ENCODE assay signal across 27 cellular contexts in genomic region chr7:73963252-73963822, GRCh38.
DNase-seq lines count a peak whose midpoint lies in the region; ATAC-seq, FAIRE-seq and TF ChIP-seq lines count a peak whose summit lies in the region.
"Had no signal": no experiment of that assay in that cellular context is flagged by ENCODE, and none has a peak within 500 bp of the region (broad histone marks: within the 10 kb centered on the region; RNA-seq: fewer than 3 reads in every experiment).

No MANE protein-coding gene starts in this region.

- H3K27me3 ChIP-seq in HCT116 (ENCODE audit: insufficient read depth, low read length): no peaks in the 10 kb centered on the region
- H3K27me3 ChIP-seq in GM12878 (replicated peaks in 1 of 2; ENCODE audit: control insufficient read depth in 2 of 2, insufficient read depth in 2 of 2, low read length in 1 of 2): no peaks in the 10 kb centered on the region
- no peaks in the 10 kb centered on the region for H3K27me3 ChIP-seq in GM23338 (ENCODE audit: insufficient read depth)
- H3K27me3 ChIP-seq: BLaER1 had no signal

- peak; percentile 27 for DNase-seq in DMS53 (lab: John Stamatoyannopoulos, UW)
- DNase-seq in DMS53 treated with DMSO at 0.1 percent for 48 hours (lab: John Stamatoyannopoulos, UW; ENCODE audit: unreplicated experiment): no peak
- no peak for DNase-seq in HCT116 (ENCODE audit: low read depth, low spot score)
- peak; percentile 51 for DNase-seq in OCI-M1 (lab: John Stamatoyannopoulos, UW)
- DNase-seq in GM12878 (ENCODE audit: low read depth, low spot score): no peak
- DNase-seq in D341Med (ENCODE audit: low spot score): no peak
- DNase-seq in DMS114 treated with DMSO at 0.1 percent for 48 hours (lab: John Stamatoyannopoulos, UW; ENCODE audit: unreplicated experiment): no peak
- DNase-seq in GM23338 (ENCODE audit: low spot score): no peak
- DNase-seq: 8988T; CD4-positive, alpha-beta T cell; COR-L47; H7; HFFc6; IMR-90; MV-4-11; NCI-H1105; NCI-H1436 treated with DMSO at 0.1 percent for 48 hours; NCI-H1930; NCI-H2107; NCI-H446 treated with DMSO at 0.1 percent for 48 hours; NCI-H526 treated with DMSO at 0.1 percent for 48 hours; SIG-M5 had no signal

- no peaks in the 10 kb centered on the region for H3F3A ChIP-seq in GM23338 (replicated peaks; ENCODE audit: low read depth)

- H3K4me1 ChIP-seq in HCT116 (ENCODE audit: control insufficient read depth in 1 of 2, insufficient read depth in 2 of 2, low read length in 2 of 2): peaks cover 0 to 4% of the 10 kb centered on the region in 2 experiments; a peak in 1 of 4 replicates
- no peaks in the 10 kb centered on the region for H3K4me1 ChIP-seq in GM12878 (ENCODE audit: control insufficient read depth, insufficient read depth, low read length)
- H3K4me1 ChIP-seq in GM23338 (ENCODE audit: insufficient read depth): no peaks in the 10 kb centered on the region
- H3K4me1 ChIP-seq: BLaER1 had no signal

- H3K4me1 Mint-ChIP-seq in GM23338: no peaks in the 10 kb centered on the region

- 31% methylated on average over 2 of the region's 2 CpGs for WGBS in GM12878 (ENCODE audit: insufficient coverage, insufficient replicate concordance, low lambda C conversion rate, missing lambda C conversion rate)

- in situ Hi-C loops in GM12878 (cut with MboI): no loop called here

- H3K27me3 Mint-ChIP-seq in GM23338 (ENCODE audit: insufficient read depth, low read depth, poor library complexity): peaks cover 12% of the 10 kb centered on the region

- no peak for TF ChIP-seq EP300 in GM12878 (IDR thresholded peaks at IDR 0.05; ENCODE audit: borderline replicate concordance in 1 of 2, control insufficient read depth in 1 of 2, low read depth in 2 of 2, low read length in 2 of 2)

- intact Hi-C loops in HCT116 (cut with micrococcal nuclease): no loop called here
- intact Hi-C loops in GM12878 (cut with micrococcal nuclease; ENCODE audit: unreplicated experiment): no loop called here

- H3K4me3 ChIP-seq in HCT116 (replicated peaks in 1 of 2; ENCODE audit: low read depth in 1 of 2, low read length in 2 of 2) (no peak overlapping the region), GM12878 (no peak overlapping the region), GM23338 (no peak overlapping the region)
- H3K4me3 ChIP-seq: BLaER1, SK-N-MC had no signal

- no peak for TF ChIP-seq POLR2A in HCT116 (IDR thresholded peaks at IDR 0.05; ENCODE audit: borderline replicate concordance, extremely low read depth, insufficient read depth, insufficient read length)
- TF ChIP-seq POLR2A in GM12878 (IDR thresholded peaks at IDR 0.05; ENCODE audit: low read depth, low read length): no peak

- CTCF ChIA-PET in HCT116 (lab: Charles Lee): no interaction called here
- CTCF ChIA-PET in GM12878 (lab: Yijun Ruan, JAX): interaction anchor here (1.3 to 1.5 kb wide), 2 partner anchors 12 to 16 kb away, joined by 3 to 7 read pairs; no protein-coding TSS in a partner anchor

- H3K27ac ChIP-seq in HCT116 (ENCODE audit: low read depth, low read length) (no peak overlapping the region), GM12878 (ENCODE audit: control insufficient read depth, insufficient read depth) (no peak overlapping the region), GM23338 (ENCODE audit: low read depth) (no peak overlapping the region)
- H3K27ac ChIP-seq: BLaER1, KMS-11, SK-N-MC had no signal

- H3K4me2 ChIP-seq in HCT116 (ENCODE audit: low read length) (no peak overlapping the region), GM12878 (ENCODE audit: control insufficient read depth, insufficient read depth) (no peak overlapping the region), GM23338 (no peak overlapping the region)
- H3K4me2 ChIP-seq: BLaER1, KMS-11 had no signal

- POLR2A ChIA-PET in HCT116 (lab: Charles Lee) (no interaction called here), GM12878 (lab: Charles Lee) (no interaction called here)

- no peak overlapping the region for H3K9ac ChIP-seq in HCT116 (ENCODE audit: low read length)
- no peak overlapping the region for H3K9ac ChIP-seq in GM12878 (ENCODE audit: control insufficient read depth, insufficient read depth, low read length)
- H3K9ac ChIP-seq: BLaER1, KMS-11 had no signal

- ATAC-seq in HCT116 (no peak), GM12878 (no peak), GM23338 (no peak)

- FAIRE-seq in GM12878 (lab: Jason Lieb, UNC): no peak
- FAIRE-seq: G401.6, RCC 7860 had no signal

- BruUV-seq in HCT116 (replicated peaks; lab: Mats Ljungman, UMichigan): no TSS peak
- BruUV-seq in GM12878 (replicated peaks; lab: Mats Ljungman, UMichigan): no TSS peak

- H3K9me3 Mint-ChIP-seq in GM23338: peaks cover 34% of the 10 kb centered on the region

- SMC1A ChIA-PET in GM12878 (lab: Charles Lee; ENCODE audit: uncharacterized antibody, unreplicated experiment): interaction anchor here (0.6 kb wide), 1 partner anchor 65 kb away, joined by 4 read pairs; no protein-coding TSS in a partner anchor

- RAD21 ChIA-PET in HCT116 (lab: Charles Lee; ENCODE audit: low non-redundant PET in 1 of 2, low total read pairs in 2 of 2, uncharacterized antibody in 2 of 2, unreplicated experiment in 2 of 2): no interaction called here
- RAD21 ChIA-PET in GM12878 (lab: Charles Lee; ENCODE audit: unreplicated experiment): no interaction called here

- H3K9me3 ChIP-seq in HCT116 (ENCODE audit: control insufficient read depth in 1 of 2, insufficient read depth in 1 of 2, low read depth in 1 of 2, low read length in 2 of 2): peaks cover 0 to 9% of the 10 kb centered on the region in 2 experiments; a peak in 1 of 4 replicates
- H3K9me3 ChIP-seq in GM12878 (replicated peaks; ENCODE audit: control insufficient read depth, insufficient read depth, low read length): no peaks in the 10 kb centered on the region; the same call in 1 of the 3 replicates

- H2AFZ ChIP-seq in HCT116 (ENCODE audit: low read depth, low read length, poor library complexity, severe bottlenecking) (no peak overlapping the region), GM12878 (ENCODE audit: control insufficient read depth, low read depth, low read length) (no peak overlapping the region), GM23338 (no peak overlapping the region)

- H3K9me2 ChIP-seq in HCT116 (ENCODE audit: insufficient read depth) (no peaks in the 10 kb centered on the region), GM23338 (ENCODE audit: insufficient read depth) (0 out of 2 replicates have a peak, but pooled peaks cover 3% of the 10 kb centered on the region)

- TF ChIP-seq RAD21 in HCT116 (IDR thresholded peaks at IDR 0.05; ENCODE audit: low read depth) (peak; percentile 10; the same call in 1 of the 2 replicates), GM12878 (IDR thresholded peaks at IDR 0.05; ENCODE audit: insufficient read depth, low read depth, low read length) (no peak)

- no peaks in the 10 kb centered on the region for H4K20me1 ChIP-seq in HCT116 (ENCODE audit: insufficient read depth)
- H4K20me1 ChIP-seq in GM12878 (ENCODE audit: control insufficient read depth, insufficient read depth): no peaks in the 10 kb centered on the region
- no peaks in the 10 kb centered on the region for H4K20me1 ChIP-seq in GM23338 (replicated peaks; ENCODE audit: insufficient read depth)
- H4K20me1 ChIP-seq: BLaER1 had no signal

- H3K4me3 Mint-ChIP-seq in GM23338: no peak overlapping the region
- H3K4me3 Mint-ChIP-seq: CD4-positive, alpha-beta T cell; HFFc6 had no signal

- no peak overlapping the region for H3K27ac Mint-ChIP-seq in GM23338
- H3K27ac Mint-ChIP-seq: CD4-positive, alpha-beta T cell; HFFc6 had no signal

- no peaks in the 10 kb centered on the region for H3K36me3 ChIP-seq in HCT116 (ENCODE audit: control insufficient read depth in 1 of 2, insufficient read depth in 2 of 2, low read length in 2 of 2)
- H3K36me3 ChIP-seq in GM12878 (ENCODE audit: control insufficient read depth in 2 of 2, insufficient read depth in 2 of 2, low read length in 1 of 2): no peaks in the 10 kb centered on the region
- no peaks in the 10 kb centered on the region for H3K36me3 ChIP-seq in GM23338 (ENCODE audit: insufficient read depth)
- H3K36me3 ChIP-seq: BLaER1 had no signal

- peaks cover 20% of the 10 kb centered on the region; the same call in 2 of the 3 replicates for H3K36me3 Mint-ChIP-seq in GM23338 (ENCODE audit: low read depth)

- no peak for TF ChIP-seq CTCF in HCT116 (IDR thresholded peaks at IDR 0.05 in 2 of 3, conservative IDR thresholded peaks at IDR 0.05 in 1 of 3; ENCODE audit: borderline replicate concordance in 1 of 3, insufficient read depth in 1 of 3, low read depth in 2 of 3, low read length in 2 of 3)
- TF ChIP-seq CTCF in GM12878 (IDR thresholded peaks at IDR 0.05 in 2 of 3, conservative IDR thresholded peaks at IDR 0.05 in 1 of 3; ENCODE audit: control insufficient read depth in 2 of 3, extremely low read depth in 1 of 3, insufficient read depth in 1 of 3, low read depth in 3 of 3, low read length in 3 of 3): no peak
- TF ChIP-seq CTCF in GM23338 (conservative IDR thresholded peaks at IDR 0.05; ENCODE audit: low read depth in 2 of 2): no peak

- H3K79me2 ChIP-seq in HCT116 (ENCODE audit: insufficient read depth, low read length) (no peaks in the 10 kb centered on the region), GM12878 (ENCODE audit: control insufficient read depth, insufficient read depth, low read length) (no peaks in the 10 kb centered on the region), GM23338 (replicated peaks; ENCODE audit: insufficient read depth) (no peaks in the 10 kb centered on the region)

TF ChIP-seq in HCT116, 20 proteins besides CTCF, POLR2A, EP300 and RAD21 (continues in another document):
- TF ChIP-seq ZNF274 (IDR thresholded peaks at IDR 0.05; ENCODE audit: low read depth, low read length) (no peak), CEBPB (IDR thresholded peaks at IDR 0.05; ENCODE audit: low read depth) (no peak), EGR1 (IDR thresholded peaks at IDR 0.05; ENCODE audit: low read depth) (no peak), SP1 (IDR thresholded peaks at IDR 0.05; ENCODE audit: low read depth) (no peak)

TF ChIP-seq in GM12878, 131 proteins besides CTCF, POLR2A, EP300 and RAD21:
- TF ChIP-seq ZSCAN29 (IDR thresholded peaks at IDR 0.05): no peak
- no peak for TF ChIP-seq POU2F2 (IDR thresholded peaks at IDR 0.05; ENCODE audit: borderline replicate concordance, low read depth, low read length)
- TF ChIP-seq CBX5 (IDR thresholded peaks at IDR 0.05; ENCODE audit: low read depth): 0 out of 2 replicates have a peak, but pooled peaks have one; percentile 44
TF ChIP-seq in GM12878: peak in this region for 1.

TF ChIP-seq in GM23338, 12 proteins besides CTCF, POLR2A, EP300 and RAD21 (continues in another document):
- no peak for TF ChIP-seq EZH2phosphoT487 (IDR thresholded peaks at IDR 0.05; ENCODE audit: unreplicated experiment)
- TF ChIP-seq JUNB (IDR thresholded peaks at IDR 0.05; ENCODE audit: unreplicated experiment): no peak
- TF ChIP-seq POLR2AphosphoS5 (IDR thresholded peaks at IDR 0.05; ENCODE audit: low read depth): no peak
- TF ChIP-seq NANOG (IDR thresholded peaks at IDR 0.05; ENCODE audit: borderline replicate concordance): no peak

Comparison
In these comparisons a context has a peak if more than half of its experiments do, and no peak if none do; other contexts are left out.
1. DNase-seq: peak in DMS53 (single experiment) and OCI-M1 (single experiment); none in DMS53 treated with DMSO at 0.1 percent for 48 hours (single experiment), HCT116 (single experiment), GM12878 (single experiment), D341Med (single experiment), DMS114 treated with DMSO at 0.1 percent for 48 hours (single experiment) and GM23338 (single experiment).